Comparison of ENCODE assay signal across 30 cellular contexts in the genomic region with DNA sequence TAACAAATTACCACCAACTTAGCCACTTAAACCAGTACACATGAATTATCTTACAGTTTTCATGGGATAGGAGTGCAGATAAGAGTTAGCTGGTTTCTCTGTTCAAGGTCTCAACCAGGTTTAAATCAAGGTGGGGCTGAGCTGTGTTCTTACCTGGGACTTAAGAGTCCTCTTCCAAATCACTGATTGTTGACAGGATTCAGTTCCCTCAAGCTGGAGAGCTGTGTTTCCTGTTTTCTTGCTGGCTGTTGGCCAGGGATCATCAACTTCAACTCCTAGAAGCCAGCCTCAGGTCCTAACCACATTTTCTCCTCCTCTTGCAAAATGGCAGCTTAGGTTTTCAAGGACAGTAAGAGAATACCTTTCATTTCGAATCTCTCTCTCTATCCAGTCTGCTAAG.
DNase-seq lines count a peak whose midpoint lies in the region; ATAC-seq, FAIRE-seq and TF ChIP-seq lines count a peak whose summit lies in the region.
"Had no signal": no experiment of that assay in that cellular context is flagged by ENCODE, and none has a peak within 500 bp of the region (broad histone marks: within the 10 kb centered on the region; RNA-seq: fewer than 3 reads in every experiment).

No MANE protein-coding gene starts in this region.

- H3K4me3 ChIP-seq in H1 (ENCODE audit: extremely low read depth in 1 of 4, insufficient read depth in 2 of 4, low read depth in 3 of 4, low read length in 4 of 4) (no peak overlapping the region), thyroid gland (replicated peaks in 1 of 3) (no peak overlapping the region)
- H3K4me3 ChIP-seq: A549, dorsolateral prefrontal cortex, stomach, tibial nerve had no signal

- no peak overlapping the region for H3K14ac ChIP-seq in H1 (ENCODE audit: insufficient read length)

- FAIRE-seq in H1 (lab: Jason Lieb, UNC) = peak; percentile 45
- FAIRE-seq: A549, endothelial cell of umbilical vein, islet of Langerhans had no signal

- no peak overlapping the region for H4K5ac ChIP-seq in H1 (ENCODE audit: insufficient read length, low read depth, low read length)

- H3K56ac ChIP-seq in H1 (replicated peaks; ENCODE audit: insufficient read length, low read depth, low read length) = no peak overlapping the region

- H2BK20ac ChIP-seq in H1 (ENCODE audit: low read length) = no peak overlapping the region

- no peak overlapping the region for H2BK15ac ChIP-seq in H1 (ENCODE audit: low read length)

- TF ChIP-seq EP300 in H1 (IDR thresholded peaks at IDR 0.05; ENCODE audit: borderline replicate concordance in 1 of 2, low read depth in 2 of 2, low read length in 2 of 2) = no peak

- POLR2A ChIA-PET in H1 (lab: Charles Lee; ENCODE audit: partially characterized antibody) = no interaction called here

- intact Hi-C loops in thyroid gland (cut with DNase I) = no loop called here

- no peak overlapping the region for H3K4me2 ChIP-seq in H1 (ENCODE audit: insufficient read depth in 1 of 2, low read depth in 2 of 2, low read length in 2 of 2)
- H3K4me2 ChIP-seq: A549, SK-N-SH had no signal

- H2BK120ac ChIP-seq in H1 (replicated peaks; ENCODE audit: low read depth, low read length) = no peak overlapping the region

- H2AK5ac ChIP-seq in H1 (ENCODE audit: low read depth, low read length) = no peak overlapping the region

- H3K27ac ChIP-seq in H1 (ENCODE audit: low read depth, low read length) = no peak overlapping the region
- H3K27ac ChIP-seq in thyroid gland = no peak overlapping the region
- H3K27ac ChIP-seq: A549, dorsolateral prefrontal cortex, stomach, tibial nerve, WERI-Rb-1 had no signal

- H3K9me3 ChIP-seq in H1 (ENCODE audit: insufficient read depth in 2 of 2, low read depth in 1 of 2, low read length in 1 of 2) (no peaks in the 10 kb centered on the region), thyroid gland (no peaks in the 10 kb centered on the region)
- H3K9me3 ChIP-seq: A549, SK-N-SH had no signal

- TF ChIP-seq CTCF in H1 (IDR thresholded peaks at IDR 0.05; ENCODE audit: control extremely low read depth in 1 of 3, insufficient read depth in 1 of 3, low read depth in 1 of 3, low read length in 3 of 3) (no peak), thyroid gland (IDR thresholded peaks at IDR 0.05) (no peak)

- H2BK5ac ChIP-seq in H1 (ENCODE audit: low read depth, low read length) = no peak overlapping the region

- ATAC-seq in GM19467 (IDR thresholded peaks at IDR 0.05; ENCODE audit: unreplicated experiment) = no peak
- ATAC-seq: A549; activated CD8-positive, alpha-beta memory T cell treated with anti-CD3 and anti-CD28 coated beads, Interleukin-2, amount 10 ng/mL, durations not matched to agents 7 days and 5 days; naive thymus-derived CD4-positive, alpha-beta T cell; T-helper 17 cell had no signal

- H4K20me1 ChIP-seq in H1 (replicated peaks in 1 of 2; ENCODE audit: control insufficient read depth in 1 of 2, insufficient read depth in 2 of 2, low read length in 2 of 2) = no peaks in the 10 kb centered on the region

- H3K4me1 ChIP-seq in H1 (replicated peaks in 1 of 4; ENCODE audit: control insufficient read depth in 3 of 4, insufficient read depth in 4 of 4, low read length in 3 of 4) (no peaks in the 10 kb centered on the region), thyroid gland (no peaks in the 10 kb centered on the region)
- H3K4me1 ChIP-seq: A549, stomach, tibial nerve had no signal

- no peak overlapping the region for H2BK12ac ChIP-seq in H1 (ENCODE audit: low read depth, low read length)

- H4K8ac ChIP-seq in H1 (ENCODE audit: extremely low read depth, insufficient read depth, low read length) = no peak overlapping the region

- no peaks in the 10 kb centered on the region for H3K79me2 ChIP-seq in H1 (ENCODE audit: control insufficient read depth in 1 of 2, insufficient read depth in 2 of 2, low read length in 2 of 2)

- H3K36me3 ChIP-seq in H1 (ENCODE audit: control insufficient read depth in 2 of 4, insufficient read depth in 4 of 4, low read length in 3 of 4) (no peaks in the 10 kb centered on the region), thyroid gland (no peaks in the 10 kb centered on the region)
- H3K36me3 ChIP-seq: stomach, tibial nerve, WERI-Rb-1 had no signal

- no peak for TF ChIP-seq POLR2A in H1 (IDR thresholded peaks at IDR 0.05; ENCODE audit: control extremely low read depth in 1 of 2, low read depth in 2 of 2, low read length in 2 of 2)
- no peak for TF ChIP-seq POLR2A in thyroid gland (IDR thresholded peaks at IDR 0.05)

- peak overlapping the region; percentile 59 for H4K91ac ChIP-seq in H1 (replicated peaks; ENCODE audit: insufficient read length, low read length)

- 100% methylated on average over 1 of the region's 1 CpG; no CpG with 5 or more reads in 1 of the 2 experiments for WGBS in H1 (ENCODE audit: extremely low coverage in 1 of 2, insufficient coverage in 1 of 2, insufficient read length in 1 of 2, insufficient replicate concordance in 2 of 2, low coverage in 1 of 2, low lambda C conversion rate in 2 of 2, missing lambda C conversion rate in 1 of 2), 2 experiments
- WGBS in thyroid gland, 2 donors = 71 to 73% methylated on average over 1 of the region's 1 CpG

- H3K79me1 ChIP-seq in H1 (ENCODE audit: low read depth, low read length) = no peaks in the 10 kb centered on the region

- H3K18ac ChIP-seq in H1 (ENCODE audit: extremely low read depth, low read length) = 0 out of 2 replicates have a peak overlapping the region, but pooled peaks have one; percentile 25

- H3K9ac ChIP-seq in H1 (replicated peaks in 1 of 4; ENCODE audit: extremely low read depth in 1 of 4, low read depth in 3 of 4, low read length in 3 of 4) = no peak overlapping the region
- H3K9ac ChIP-seq: SK-N-SH had no signal

- H3K23ac ChIP-seq in H1 (ENCODE audit: insufficient read length) = no peak overlapping the region

- DNase-seq in NCI-H1436 (lab: John Stamatoyannopoulos, UW) (peak; percentile 8), NCI-H1436 treated with DMSO at 0.1 percent for 48 hours (lab: John Stamatoyannopoulos, UW) (no peak), NCI-H510A treated with DMSO at 0.1 percent for 48 hours (lab: John Stamatoyannopoulos, UW) (peak; percentile 15), H1 (ENCODE audit: low read depth in 1 of 2, low spot score in 2 of 2) (no peak), thyroid gland (peak; percentile 32 to 43), glomerular visceral epithelial cell (ENCODE audit: extremely low spot score) (no peak), occipital lobe (lab: John Stamatoyannopoulos, UW) (no peak)
- DNase-seq: activated CD4-positive, alpha-beta T cell treated with anti-CD3 and anti-CD28 coated beads, Interleukin-2, amount 10 ng/mL, durations not matched to agents 7 days and 5 days; activated CD8-positive, alpha-beta memory T cell treated with anti-CD3 and anti-CD28 coated beads, Interleukin-2, amount 10 ng/mL, durations not matched to agents 7 days and 5 days; activated naive CD4-positive, alpha-beta T cell; activated T-cell treated with anti-CD3 and anti-CD28 coated beads, Interleukin-2, amount 50 U/mL, for 48 hours; CD4-positive, alpha-beta memory T cell; dorsolateral prefrontal cortex; GDM1; hypothalamus; midbrain; naive thymus-derived CD4-positive, alpha-beta T cell; NCI-H2171; NCI-H524 treated with DMSO at 0.1 percent for 48 hours; nucleus accumbens; SK-N-SH; stimulated activated CD8-positive, alpha-beta memory T cell treated with anti-CD3 and anti-CD28 coated beads, Interleukin-4, amount 100 ng/mL, for 48 hours; stomach; T-helper 17 cell; WERI-Rb-1 had no signal

- H2AFZ ChIP-seq in H1 (ENCODE audit: low read length) = peak overlapping the region; percentile 83; the same call in 1 of the 2 replicates

- TF ChIP-seq RAD21 in H1 (IDR thresholded peaks at IDR 0.05 in 1 of 2, conservative IDR thresholded peaks at IDR 0.05 in 1 of 2; ENCODE audit: low read depth in 2 of 2, low read length in 2 of 2) = no peak

- H3K27me3 ChIP-seq in H1 (replicated peaks in 1 of 4; ENCODE audit: control insufficient read depth in 3 of 4, extremely low read depth in 1 of 4, insufficient read depth in 3 of 4, low read length in 3 of 4) (no peaks in the 10 kb centered on the region), thyroid gland (no peaks in the 10 kb centered on the region)
- H3K27me3 ChIP-seq: stomach, tibial nerve had no signal

- no peak overlapping the region for H3K4ac ChIP-seq in H1 (replicated peaks; ENCODE audit: insufficient read length, low read depth, low read length)

- H3K23me2 ChIP-seq in H1 (ENCODE audit: low read depth, low read length) = peaks cover 2% of the 10 kb centered on the region; the same call in 1 of the 2 replicates

- CTCF ChIA-PET in H1 (lab: Charles Lee; ENCODE audit: partially characterized antibody) = no interaction called here

TF ChIP-seq in H1, 55 proteins besides CTCF, POLR2A, EP300 and RAD21 (continues in another document):
- no peak for TF ChIP-seq TEAD4 (IDR thresholded peaks at IDR 0.05; ENCODE audit: low read depth, low read length)
- no peak for TF ChIP-seq NANOG (IDR thresholded peaks at IDR 0.05; ENCODE audit: insufficient read depth, low read depth, low read length, poor library complexity, severe bottlenecking)
- no peak for TF ChIP-seq BRCA1 (IDR thresholded peaks at IDR 0.05; ENCODE audit: low read depth, low read length)
- no peak for TF ChIP-seq SAP30 (IDR thresholded peaks at IDR 0.05; ENCODE audit: insufficient read depth, insufficient replicate concordance, low read length)
- TF ChIP-seq CHD2 (IDR thresholded peaks at IDR 0.05; ENCODE audit: low read length) = no peak
- no peak for TF ChIP-seq RFX5 (IDR thresholded peaks at IDR 0.05; ENCODE audit: borderline replicate concordance, low read depth, low read length)
- no peak for TF ChIP-seq BACH1 (IDR thresholded peaks at IDR 0.05; ENCODE audit: low read length)
- no peak for TF ChIP-seq CBX5 (IDR thresholded peaks at IDR 0.05; ENCODE audit: low read depth, low read length)
- TF ChIP-seq, protein P1, sequence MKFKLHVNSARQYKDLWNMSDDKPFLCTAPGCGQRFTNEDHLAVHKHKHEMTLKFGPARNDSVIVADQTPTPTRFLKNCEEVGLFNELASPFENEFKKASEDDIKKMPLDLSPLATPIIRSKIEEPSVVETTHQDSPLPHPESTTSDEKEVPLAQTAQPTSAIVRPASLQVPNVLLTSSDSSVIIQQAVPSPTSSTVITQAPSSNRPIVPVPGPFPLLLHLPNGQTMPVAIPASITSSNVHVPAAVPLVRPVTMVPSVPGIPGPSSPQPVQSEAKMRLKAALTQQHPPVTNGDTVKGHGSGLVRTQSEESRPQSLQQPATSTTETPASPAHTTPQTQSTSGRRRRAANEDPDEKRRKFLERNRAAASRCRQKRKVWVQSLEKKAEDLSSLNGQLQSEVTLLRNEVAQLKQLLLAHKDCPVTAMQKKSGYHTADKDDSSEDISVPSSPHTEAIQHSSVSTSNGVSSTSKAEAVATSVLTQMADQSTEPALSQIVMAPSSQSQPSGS (IDR thresholded peaks at IDR 0.05; ENCODE audit: low read length) = no peak
- no peak for TF ChIP-seq FOSL1 (IDR thresholded peaks at IDR 0.05; ENCODE audit: insufficient read depth, low read depth, low read length)
- TF ChIP-seq YY1 (IDR thresholded peaks at IDR 0.05; ENCODE audit: low read depth, low read length) = no peak
- TF ChIP-seq RXRA (IDR thresholded peaks at IDR 0.05; ENCODE audit: insufficient read depth, low read depth, low read length) = no peak
- TF ChIP-seq JUN (IDR thresholded peaks at IDR 0.05; ENCODE audit: low read depth, low read length) = no peak

Comparison
In these comparisons a context has a peak if more than half of its experiments do, and no peak if none do; other contexts are left out.
1. DNase-seq: peak in NCI-H1436 (single experiment), NCI-H510A treated with DMSO at 0.1 percent for 48 hours (single experiment) and thyroid gland (2 of 2); none in NCI-H1436 treated with DMSO at 0.1 percent for 48 hours (single experiment), H1 (0 of 2), glomerular visceral epithelial cell (single experiment) and occipital lobe (single experiment).